13 cellular contexts compared by ENCODE assay signal in the genomic region with DNA sequence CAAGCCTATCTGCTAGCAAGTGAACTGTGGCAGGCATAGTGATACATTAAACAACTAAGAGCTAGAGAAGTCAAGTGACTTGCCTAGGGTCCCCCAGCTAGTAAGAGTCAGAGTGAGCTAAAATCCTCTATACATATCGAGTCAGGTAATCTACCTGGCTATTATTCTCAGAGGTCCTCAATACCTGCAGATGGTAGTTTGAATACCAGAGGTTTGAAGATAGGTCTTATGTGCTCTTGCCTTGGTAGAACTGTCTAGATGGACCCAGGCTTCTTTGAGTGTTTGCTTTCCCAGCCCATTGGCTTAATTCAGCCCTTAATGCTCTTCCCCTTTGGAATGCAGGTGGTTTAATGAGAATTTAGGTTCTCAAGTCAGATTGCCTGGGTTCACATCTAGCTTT. TPM values are rescaled to one million over a fixed set of nuclear protein-coding genes. Genes with fewer than 3 reads are reported as not detected.
A peak's percentile ranks its signal among the peaks of the same experiment; 100 is the strongest.
DNase-seq lines count a peak whose midpoint lies in the region; ATAC-seq, FAIRE-seq and TF ChIP-seq lines count a peak whose summit lies in the region.
"Had no signal": no experiment of that assay in that cellular context is flagged by ENCODE, and none has a peak within 500 bp of the region (broad histone marks: within the 10 kb centered on the region; RNA-seq: fewer than 3 reads in every experiment).

No MANE protein-coding gene starts in this region.

- TF ChIP-seq RAD21 in H1 (IDR thresholded peaks at IDR 0.05 in 1 of 2, conservative IDR thresholded peaks at IDR 0.05 in 1 of 2; ENCODE audit: low read depth in 2 of 2, low read length in 2 of 2): no peak

- H3K79me2 ChIP-seq in OCI-LY7 (ENCODE audit: insufficient read depth, low read depth, low read length) (peaks cover 4% of the 10 kb centered on the region; the same call in 1 of the 2 replicates), H1 (ENCODE audit: control insufficient read depth in 1 of 2, insufficient read depth in 2 of 2, low read length in 2 of 2) (peaks cover 0 to 10% of the 10 kb centered on the region in 2 experiments; a peak in 1 of 4 replicates)

- intact Hi-C loops in OCI-LY7 (cut with micrococcal nuclease; ENCODE audit: unreplicated experiment): loop anchor here (5.0 kb wide), 1 partner anchor 74 kb away; a partner anchor contains a TSS

- no peak overlapping the region for H2BK20ac ChIP-seq in H1 (ENCODE audit: low read length)

- H3K4me3 Mint-ChIP-seq in T-helper 1 cell treated with Interleukin-12 subunit alpha and Interleukin-12 subunit beta and Interleukin-4 antibody, amounts not matched to agents 30 μg/mL and 1 μg/mL, for 36 hours: peak overlapping the region; percentile 87

- peak overlapping the region; percentile 85 for H3K27ac Mint-ChIP-seq in T-helper 1 cell treated with Interleukin-12 subunit alpha and Interleukin-12 subunit beta and Interleukin-4 antibody, amounts not matched to agents 30 μg/mL and 1 μg/mL, for 36 hours

- 0 out of 2 replicates have a peak overlapping the region, but pooled peaks have one; percentile 6 for H2BK12ac ChIP-seq in H1 (ENCODE audit: low read depth, low read length)

- BruUV-seq in OCI-LY7 (replicated peaks; lab: Mats Ljungman, UMichigan): no TSS peak

- H3K4me1 ChIP-seq in OCI-LY7 (ENCODE audit: insufficient read depth, low read length, poor library complexity, severe bottlenecking) (peaks cover 25% of the 10 kb centered on the region), H1 (replicated peaks in 1 of 4; ENCODE audit: control insufficient read depth in 3 of 4, insufficient read depth in 4 of 4, low read length in 3 of 4) (peaks cover 2 to 6% (median 4%) of the 10 kb centered on the region in 4 experiments; a peak in 5 of 7 replicates), neutrophil (ENCODE audit: control insufficient read depth in 1 of 2, insufficient read depth in 1 of 2, low read depth in 1 of 2, low read length in 1 of 2) (peaks cover 6 to 11% of the 10 kb centered on the region in 2 experiments)

- H3K27ac ChIP-seq in OCI-LY7 (ENCODE audit: low read depth, low read length, poor library complexity, severe bottlenecking) (no peak overlapping the region), H1 (ENCODE audit: low read depth, low read length) (no peak overlapping the region), neutrophil (peak overlapping the region; percentile 87)

- H3K18ac ChIP-seq in H1 (ENCODE audit: extremely low read depth, low read length): no peak overlapping the region

- H2BK120ac ChIP-seq in H1 (replicated peaks; ENCODE audit: low read depth, low read length): no peak overlapping the region

- H3K36me3 ChIP-seq in OCI-LY7 (ENCODE audit: insufficient read depth, low read length): peaks cover 16% of the 10 kb centered on the region
- H3K36me3 ChIP-seq in H1 (ENCODE audit: control insufficient read depth in 2 of 4, insufficient read depth in 4 of 4, low read length in 3 of 4): peaks cover 5 to 21% (median 9%) of the 10 kb centered on the region in 4 experiments; a peak in 5 of 8 replicates
- peaks cover 9% of the 10 kb centered on the region for H3K36me3 ChIP-seq in neutrophil

- H3K9ac ChIP-seq in H1 (replicated peaks in 1 of 4; ENCODE audit: extremely low read depth in 1 of 4, low read depth in 3 of 4, low read length in 3 of 4): peak overlapping the region in 1 of 4 experiments; percentile 91; a peak in 1 of 7 replicates

- no peaks in the 10 kb centered on the region for H3K27me3 Mint-ChIP-seq in T-helper 1 cell treated with Interleukin-12 subunit alpha and Interleukin-12 subunit beta and Interleukin-4 antibody, amounts not matched to agents 30 μg/mL and 1 μg/mL, for 36 hours (ENCODE audit: low read depth)

- no peak overlapping the region for H4K91ac ChIP-seq in H1 (replicated peaks; ENCODE audit: insufficient read length, low read length)

- peaks cover 13% of the 10 kb centered on the region for H3K23me2 ChIP-seq in H1 (ENCODE audit: low read depth, low read length)

- no peaks in the 10 kb centered on the region for H3K9me2 ChIP-seq in OCI-LY7 (ENCODE audit: insufficient read depth, low read length)

- POLR2A ChIA-PET in OCI-LY7 (lab: Charles Lee): interaction anchor here (0.6 to 1.1 kb wide), 4 partner anchors 12 to 346 kb away, joined by 3 to 4 read pairs (median 3); no protein-coding TSS in a partner anchor
- POLR2A ChIA-PET in H1 (lab: Charles Lee; ENCODE audit: partially characterized antibody): interaction anchor here (1.0 to 3.0 kb wide), 10 partner anchors 9 to 199 kb away, joined by 3 to 30 read pairs (median 5); a partner anchor contains a TSS

- H3K27me3 ChIP-seq in H1 (replicated peaks in 1 of 4; ENCODE audit: control insufficient read depth in 3 of 4, extremely low read depth in 1 of 4, insufficient read depth in 3 of 4, low read length in 3 of 4) (no peaks in the 10 kb centered on the region), neutrophil (no peaks in the 10 kb centered on the region)
- H3K27me3 ChIP-seq: esophagus muscularis mucosa, tibial artery had no signal

- H3K4me3 ChIP-seq in OCI-LY7 (ENCODE audit: low read depth, low read length, poor library complexity, severe bottlenecking): peak overlapping the region; percentile 84
- peak overlapping the region in 3 of 4 experiments; percentile 74 to 82 (median 76); a peak in 5 of 8 replicates for H3K4me3 ChIP-seq in H1 (ENCODE audit: extremely low read depth in 1 of 4, insufficient read depth in 2 of 4, low read depth in 3 of 4, low read length in 4 of 4)
- H3K4me3 ChIP-seq in neutrophil (ENCODE audit: low read depth in 1 of 2, low read length in 1 of 2): no peak overlapping the region

- no peak overlapping the region for H3K14ac ChIP-seq in H1 (ENCODE audit: insufficient read length)

- no peak for ATAC-seq in HG02763 (IDR thresholded peaks at IDR 0.05; ENCODE audit: unreplicated experiment)

- H3K9me3 Mint-ChIP-seq in T-helper 1 cell treated with Interleukin-12 subunit alpha and Interleukin-12 subunit beta and Interleukin-4 antibody, amounts not matched to agents 30 μg/mL and 1 μg/mL, for 36 hours: no peaks in the 10 kb centered on the region

- H3K4me2 ChIP-seq in OCI-LY7 (ENCODE audit: low read length) (peak overlapping the region; percentile 72), H1 (ENCODE audit: insufficient read depth in 1 of 2, low read depth in 2 of 2, low read length in 2 of 2) (peak overlapping the region; percentile 91 to 95)

- no peak overlapping the region for H2AFZ ChIP-seq in OCI-LY7 (ENCODE audit: low read length)
- H2AFZ ChIP-seq in H1 (ENCODE audit: low read length): no peak overlapping the region

- no peak for TF ChIP-seq EP300 in H1 (IDR thresholded peaks at IDR 0.05; ENCODE audit: borderline replicate concordance in 1 of 2, low read depth in 2 of 2, low read length in 2 of 2)

- CTCF ChIA-PET in OCI-LY7 (lab: Charles Lee; ENCODE audit: unreplicated experiment) (interaction anchor here (1.5 kb wide), 1 partner anchor 29 kb away, joined by 4 read pairs; no protein-coding TSS in a partner anchor), H1 (lab: Charles Lee; ENCODE audit: partially characterized antibody) (interaction anchor here (1.0 to 1.7 kb wide), 7 partner anchors 12 to 75 kb away, joined by 3 to 8 read pairs (median 4); no protein-coding TSS in a partner anchor)

- H2AK5ac ChIP-seq in H1 (ENCODE audit: low read depth, low read length): no peak overlapping the region

- H4K20me1 ChIP-seq in OCI-LY7 (ENCODE audit: insufficient read depth, low read length) (no peaks in the 10 kb centered on the region), H1 (replicated peaks in 1 of 2; ENCODE audit: control insufficient read depth in 1 of 2, insufficient read depth in 2 of 2, low read length in 2 of 2) (peaks cover 0 to 2% of the 10 kb centered on the region in 2 experiments)

- no peak for DNase-seq in T-helper 1 cell
- no peak for DNase-seq in OCI-LY7 (ENCODE audit: low spot score)
- DNase-seq in H1 (ENCODE audit: low read depth in 1 of 2, low spot score in 2 of 2): no peak
- DNase-seq in OCI-M1 (lab: John Stamatoyannopoulos, UW): no peak
- no peak for DNase-seq in NCI-H2107 (lab: John Stamatoyannopoulos, UW)
- DNase-seq: 8988T, NCI-H524 had no signal

- peaks cover 6% of the 10 kb centered on the region; the same call in 1 of the 2 replicates for H3K79me1 ChIP-seq in H1 (ENCODE audit: low read depth, low read length)

- H3K23ac ChIP-seq in H1 (ENCODE audit: insufficient read length): no peak overlapping the region

- H2BK5ac ChIP-seq in H1 (ENCODE audit: low read depth, low read length): no peak overlapping the region

- H3K9me3 ChIP-seq in OCI-LY7 (ENCODE audit: low read length) (no peaks in the 10 kb centered on the region), H1 (ENCODE audit: insufficient read depth in 2 of 2, low read depth in 1 of 2, low read length in 1 of 2) (no peaks in the 10 kb centered on the region), neutrophil (no peaks in the 10 kb centered on the region)
- H3K9me3 ChIP-seq: esophagus muscularis mucosa, tibial artery had no signal

- H3K36me3 Mint-ChIP-seq in T-helper 1 cell treated with Interleukin-12 subunit alpha and Interleukin-12 subunit beta and Interleukin-4 antibody, amounts not matched to agents 30 μg/mL and 1 μg/mL, for 36 hours (ENCODE audit: low read depth): peaks cover 3% of the 10 kb centered on the region

- no peak for TF ChIP-seq POLR2A in H1 (IDR thresholded peaks at IDR 0.05; ENCODE audit: control extremely low read depth in 1 of 2, low read depth in 2 of 2, low read length in 2 of 2)

- no peak overlapping the region for H4K8ac ChIP-seq in H1 (ENCODE audit: extremely low read depth, insufficient read depth, low read length)

- no peak for FAIRE-seq in H1 (lab: Jason Lieb, UNC)

- no peak overlapping the region for H2BK15ac ChIP-seq in H1 (ENCODE audit: low read length)

- H4K5ac ChIP-seq in H1 (ENCODE audit: insufficient read length, low read depth, low read length): no peak overlapping the region

- WGBS in H1 (ENCODE audit: extremely low coverage in 1 of 2, insufficient coverage in 1 of 2, insufficient read length in 1 of 2, insufficient replicate concordance in 2 of 2, low coverage in 1 of 2, low lambda C conversion rate in 2 of 2, missing lambda C conversion rate in 1 of 2), 2 experiments: 91% methylated on average over 1 of the region's 1 CpG; no CpG with 5 or more reads in 1 of the 2 experiments

- peaks cover 10% of the 10 kb centered on the region for H3K4me1 Mint-ChIP-seq in T-helper 1 cell treated with Interleukin-12 subunit alpha and Interleukin-12 subunit beta and Interleukin-4 antibody, amounts not matched to agents 30 μg/mL and 1 μg/mL, for 36 hours (ENCODE audit: low read depth)

- H3K56ac ChIP-seq in H1 (replicated peaks; ENCODE audit: insufficient read length, low read depth, low read length): no peak overlapping the region

- TF ChIP-seq CTCF in OCI-LY7 (conservative IDR thresholded peaks at IDR 0.05; ENCODE audit: low read length) (no peak), H1 (IDR thresholded peaks at IDR 0.05; ENCODE audit: control extremely low read depth in 1 of 3, insufficient read depth in 1 of 3, low read depth in 1 of 3, low read length in 3 of 3) (no peak), neutrophil (IDR thresholded peaks at IDR 0.05) (no peak)

- no peak overlapping the region for H3K4ac ChIP-seq in H1 (replicated peaks; ENCODE audit: insufficient read length, low read depth, low read length)

RNA-seq across cellular contexts. Expression of a gene that starts 1.1 kb away (rescaled TPM):
- 171 and 178 TPM in 2 replicates for total RNA-seq in OCI-LY7 (2014; rRNA removed; shearing (Covaris generic))
- total RNA-seq in OCI-LY7 (2022): 170 and 177 TPM in 2 replicates
- 174 and 178 TPM in 2 replicates for total RNA-seq in H1 (2021; fragmentation: NEBNext Ultra II Directional; extraction: Animal tissue kit (Norgen Biotek cat#: 25700))
- 341 and 364 TPM in 2 replicates for polyA plus RNA-seq in H1 (2011; rRNA removed)
- 363 TPM for polyA plus RNA-seq in H1 (2011; cell fraction: cytosol; rRNA removed)
- 409 TPM for polyA plus RNA-seq in H1 (2011; cell fraction: nucleus; rRNA removed)
- 277 to 371 TPM (median 349 TPM) in 4 replicates for polyA plus RNA-seq in H1 (2012, experiment 1 of 2)
- 315 TPM for polyA plus RNA-seq in H1 (2012, experiment 2 of 2)
- polyA plus RNA-seq in H1 (2013, experiment 1 of 2): 143 TPM
- 146 TPM for polyA plus RNA-seq in H1 (2013, experiment 2 of 2)
- polyA minus RNA-seq in H1 (2011; rRNA and poly(A)+ RNA removed): 335 and 380 TPM in 2 replicates
- polyA minus RNA-seq in H1 (2011; cell fraction: cytosol; rRNA and poly(A)+ RNA removed): 83.5 TPM
- polyA minus RNA-seq in H1 (2011; cell fraction: nucleus; rRNA and poly(A)+ RNA removed): 96.6 TPM

RNA-seq across cellular contexts. Expression of a gene that starts 13.5 kb away (rescaled TPM):
- not detected in 2 replicates for total RNA-seq in OCI-LY7 (2014; rRNA removed; shearing (Covaris generic))
- not detected in 2 replicates for total RNA-seq in OCI-LY7 (2022)
- total RNA-seq in H1 (2021; fragmentation: NEBNext Ultra II Directional; extraction: Animal tissue kit (Norgen Biotek cat#: 25700)): not detected in 2 replicates
- polyA plus RNA-seq in H1 (2011; rRNA removed): not detected in 2 replicates
- not detected for polyA plus RNA-seq in H1 (2011; cell fraction: cytosol; rRNA removed)
- polyA plus RNA-seq in H1 (2011; cell fraction: nucleus; rRNA removed): not detected
- polyA plus RNA-seq in H1 (2012, experiment 1 of 2): not detected in 4 replicates
- not detected for polyA plus RNA-seq in H1 (2012, experiment 2 of 2)
- not detected for polyA plus RNA-seq in H1 (2013, experiment 1 of 2)
- not detected for polyA plus RNA-seq in H1 (2013, experiment 2 of 2)
- not detected in 2 replicates for polyA minus RNA-seq in H1 (2011; rRNA and poly(A)+ RNA removed)
- not detected for polyA minus RNA-seq in H1 (2011; cell fraction: cytosol; rRNA and poly(A)+ RNA removed)
- polyA minus RNA-seq in H1 (2011; cell fraction: nucleus; rRNA and poly(A)+ RNA removed): not detected
- total RNA-seq: esophagus muscularis mucosa, lung microvascular endothelial cell had no signal

Comparison
In these comparisons a context has a peak if more than half of its experiments do, and no peak if none do; other contexts are left out.
1. H3K4me3 ChIP-seq: peak in OCI-LY7 (single experiment) and H1 (3 of 4); none in neutrophil (0 of 2).